Comparison of ENCODE assay signal across 7 cellular contexts in genomic region chr11:47216141-47216798, GRCh38. TPM values are rescaled to one million over a fixed set of nuclear protein-coding genes. Genes with fewer than 3 reads are reported as not detected.
DNase-seq lines count a peak whose midpoint lies in the region; ATAC-seq and TF ChIP-seq lines count a peak whose summit lies in the region.

No MANE protein-coding gene starts in this region.

- TF ChIP-seq POLR2A in spleen (IDR thresholded peaks at IDR 0.05) = no peak

- DNase-seq in GM12865 (ENCODE audit: low read depth) = peak; percentile 75
- peak; percentile 83 to 94 for DNase-seq in SJSA1 (ENCODE audit: low read depth in 1 of 2, low spot score in 2 of 2)
- peak; percentile 75 for DNase-seq in activated naive CD8-positive, alpha-beta T cell treated with anti-CD3 and anti-CD28 coated beads, Interleukin-2, amount 50 U/mL, for 24 hours
- no peak for DNase-seq in spleen
- no peak for DNase-seq in cerebellar nuclear complex (lab: John Stamatoyannopoulos, UW)

- H3K27me3 Mint-ChIP-seq in activated naive CD8-positive, alpha-beta T cell treated with anti-CD3 and anti-CD28 coated beads, Interleukin-2, amount 50 U/mL, for 24 hours = no peaks in the 10 kb centered on the region

- H3K9me3 ChIP-seq in SJSA1 (replicated peaks) = no peaks in the 10 kb centered on the region
- peaks cover 3% of the 10 kb centered on the region for H3K9me3 ChIP-seq in iPS-18c (ENCODE audit: control insufficient read depth, insufficient read depth, low read length)
- no peaks in the 10 kb centered on the region for H3K9me3 ChIP-seq in spleen

- H3K36me3 ChIP-seq in SJSA1 = peaks cover 26% of the 10 kb centered on the region
- peaks cover 0 to 49% (median 7%) of the 10 kb centered on the region in 6 donors for H3K36me3 ChIP-seq in spleen

- H3K27me3 ChIP-seq in SJSA1 (replicated peaks) = no peaks in the 10 kb centered on the region
- no peaks in the 10 kb centered on the region for H3K27me3 ChIP-seq in spleen (replicated peaks in 1 of 7)

- intact Hi-C loops in spleen (cut with DNase I; ENCODE audit: low total_unique reads) = no loop called here

- H3K27ac ChIP-seq in SJSA1 (peak overlapping the region; percentile 86), spleen (peak overlapping the region; percentile 36 to 95 (median 92))

- H3K9me3 Mint-ChIP-seq in activated naive CD8-positive, alpha-beta T cell treated with anti-CD3 and anti-CD28 coated beads, Interleukin-2, amount 50 U/mL, for 24 hours = no peaks in the 10 kb centered on the region

- ATAC-seq in HG02885 (IDR thresholded peaks at IDR 0.05; ENCODE audit: poor library complexity, unreplicated experiment) = peak; percentile 29
- peak; percentile 60 for ATAC-seq in activated naive CD8-positive, alpha-beta T cell treated with anti-CD3 and anti-CD28 coated beads, Interleukin-2, amount 50 U/mL, for 24 hours

- peak overlapping the region; percentile 98 for H3K4me3 Mint-ChIP-seq in activated naive CD8-positive, alpha-beta T cell treated with anti-CD3 and anti-CD28 coated beads, Interleukin-2, amount 50 U/mL, for 24 hours

- peak overlapping the region; percentile 100 for H3K27ac Mint-ChIP-seq in activated naive CD8-positive, alpha-beta T cell treated with anti-CD3 and anti-CD28 coated beads, Interleukin-2, amount 50 U/mL, for 24 hours

- peaks cover 53% of the 10 kb centered on the region for H3K4me1 Mint-ChIP-seq in activated naive CD8-positive, alpha-beta T cell treated with anti-CD3 and anti-CD28 coated beads, Interleukin-2, amount 50 U/mL, for 24 hours

- TF ChIP-seq CTCF in GM12865 (IDR thresholded peaks at IDR 0.05; ENCODE audit: insufficient read depth, low read depth, low read length, missing control alignments) (no peak), spleen (IDR thresholded peaks at IDR 0.05 in 8 of 11, conservative IDR thresholded peaks at IDR 0.05 in 3 of 11) (peak in 1 of 11 experiments; percentile 18)

- H3K36me3 Mint-ChIP-seq in activated naive CD8-positive, alpha-beta T cell treated with anti-CD3 and anti-CD28 coated beads, Interleukin-2, amount 50 U/mL, for 24 hours (ENCODE audit: low read depth) = peaks cover 45% of the 10 kb centered on the region

- WGBS in spleen, 5 donors = 13 to 19% (median 17%) methylated on average over 12 of the region's 12 CpGs

- H3K4me3 ChIP-seq in GM12865 (ENCODE audit: low read depth, low read length) (peak overlapping the region; percentile 77), SJSA1 (peak overlapping the region; percentile 45), iPS-18c (ENCODE audit: insufficient read depth, low read depth, low read length) (peak overlapping the region; percentile 93), spleen (peak overlapping the region; percentile 58 to 98 (median 69))

- H3K4me1 ChIP-seq in SJSA1 (replicated peaks) = peaks cover 37% of the 10 kb centered on the region
- H3K4me1 ChIP-seq in spleen = peaks cover 20 to 76% (median 49%) of the 10 kb centered on the region in 6 donors

RNA-seq across cellular contexts. Expression of gene DDB2, which starts 1.5 kb away (rescaled TPM):
- 41.3 and 63.5 TPM in 2 replicates for total RNA-seq in SJSA1 (2014; rRNA removed; shearing (Covaris generic))
- total RNA-seq in spleen = 10 to 100 TPM; 29.5 to 66.3 (median 42.5) TPM
- polyA plus RNA-seq in spleen = 100 to 1,000 TPM in 1 of 3 donors, 10 to 100 TPM in 2; 49.4 to 173 (median 72.7) TPM

RNA-seq across cellular contexts. Expression of gene PACSIN3, which starts 30.0 kb away (rescaled TPM):
- 18.8 and 23.2 TPM in 2 replicates for total RNA-seq in SJSA1 (2014; rRNA removed; shearing (Covaris generic))
- total RNA-seq in spleen = 10 to 100 TPM in 1 of 7 donors, 1 to 10 TPM in 6; 2.4 to 13.0 (median 4.4) TPM
- 1 to 10 TPM; 1.2 to 3.5 (median 1.4) TPM for polyA plus RNA-seq in spleen

RNA-seq across cellular contexts. Expression of gene ACP2, which starts 32.3 kb away (rescaled TPM):
- 29.8 and 34.4 TPM in 2 replicates for total RNA-seq in SJSA1 (2014; rRNA removed; shearing (Covaris generic))
- 100 to 1,000 TPM in 2 of 7 donors, 10 to 100 TPM in 5; 43.9 to 113 (median 59.8) TPM for total RNA-seq in spleen
- polyA plus RNA-seq in spleen = 10 to 100 TPM; 18.9 to 34.4 (median 19.9) TPM

RNA-seq across cellular contexts. Expression of gene ARFGAP2, which starts 39.6 kb away (rescaled TPM):
- 58.5 and 134 TPM in 2 replicates for total RNA-seq in SJSA1 (2014; rRNA removed; shearing (Covaris generic))
- total RNA-seq in spleen = 100 to 1,000 TPM in 4 of 7 donors, 10 to 100 TPM in 3; 83.3 to 216 (median 109) TPM
- polyA plus RNA-seq in spleen = 10 to 100 TPM; 46.7 to 79.9 (median 56.1) TPM

RNA-seq across cellular contexts. Expression of gene NR1H3, which starts 41.5 kb away (rescaled TPM):
- 11.1 and 11.8 TPM in 2 replicates for total RNA-seq in SJSA1 (2014; rRNA removed; shearing (Covaris generic))
- 100 to 1,000 TPM in 5 of 7 donors, 10 to 100 TPM in 2; 59.1 to 129 (median 119) TPM for total RNA-seq in spleen
- 100 to 1,000 TPM; 136 to 227 (median 219) TPM for polyA plus RNA-seq in spleen

Comparison
In these comparisons a context has a peak if more than half of its experiments do, and no peak if none do; other contexts are left out.
1. DNase-seq: peak in GM12865 (single experiment), SJSA1 (2 of 2) and activated naive CD8-positive, alpha-beta T cell treated with anti-CD3 and anti-CD28 coated beads, Interleukin-2, amount 50 U/mL, for 24 hours (single experiment); none in spleen (single experiment) and cerebellar nuclear complex (0 of 2).
2. Peak in every context shown above with its lines, with median percentiles within 50 percentile points of each other: H3K4me3 ChIP-seq.